ENCODE assay signal across 1 cellular context in genomic region chr9:92489209-92489608, GRCh38.
TF ChIP-seq lines count a peak whose summit lies in the region.

No MANE protein-coding gene starts in this region.

TF ChIP-seq in endothelial cell of umbilical vein, 7 proteins besides CTCF, POLR2A, EP300 and RAD21:
- no peak for TF ChIP-seq FOS (IDR thresholded peaks at IDR 0.05; ENCODE audit: borderline replicate concordance, insufficient read depth, low read length)
- no peak for TF ChIP-seq POLR2AphosphoS5 (IDR thresholded peaks at IDR 0.05; ENCODE audit: insufficient read depth, low read depth, low read length)
- TF ChIP-seq, protein P1, sequence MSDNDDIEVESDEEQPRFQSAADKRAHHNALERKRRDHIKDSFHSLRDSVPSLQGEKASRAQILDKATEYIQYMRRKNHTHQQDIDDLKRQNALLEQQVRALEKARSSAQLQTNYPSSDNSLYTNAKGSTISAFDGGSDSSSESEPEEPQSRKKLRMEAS (IDR thresholded peaks at IDR 0.05; ENCODE audit: insufficient read depth, insufficient read length) = no peak
- no peak for TF ChIP-seq JUN (IDR thresholded peaks at IDR 0.05; ENCODE audit: borderline replicate concordance, insufficient read depth, insufficient read length, low read depth)
- TF ChIP-seq EZH2 (IDR thresholded peaks at IDR 0.05; ENCODE audit: borderline replicate concordance, low read depth, low read length, severe bottlenecking) = no peak
- TF ChIP-seq MYC (IDR thresholded peaks at IDR 0.05; ENCODE audit: low read depth, low read length) = no peak
- no peak for TF ChIP-seq GATA2 (IDR thresholded peaks at IDR 0.05; ENCODE audit: insufficient read depth, insufficient read length, low read depth, low read length)
